ENCODE assay signal across 26 cellular contexts in the genomic region with DNA sequence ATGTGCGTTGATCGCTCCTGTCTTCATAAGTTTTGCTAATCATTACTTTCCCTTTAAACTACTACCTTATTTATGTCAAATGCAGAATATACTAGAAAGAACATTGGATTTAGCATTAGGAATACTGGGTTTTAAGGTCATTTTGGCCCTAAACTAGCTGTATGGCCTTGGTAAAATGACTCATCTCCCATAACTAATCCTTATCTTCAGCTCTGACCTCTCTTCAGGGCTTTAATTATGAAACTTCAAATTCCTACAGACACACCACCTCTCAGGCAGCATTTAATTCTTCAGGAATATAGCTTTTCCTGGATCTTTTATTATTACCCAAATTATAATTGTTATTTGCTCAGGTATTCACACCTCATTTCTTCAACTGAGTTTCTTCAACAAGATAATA.
"Had no signal": no experiment of that assay in that cellular context is flagged by ENCODE, and none has a peak within 500 bp of the region (broad histone marks: within the 10 kb centered on the region; RNA-seq: fewer than 3 reads in every experiment).

No MANE protein-coding gene starts in this region.

- H3K27me3 ChIP-seq: ascending aorta, esophagus squamous epithelium, pancreas, testis, transverse colon had no signal

- H3K4me3 ChIP-seq: ascending aorta, esophagus squamous epithelium, pancreas, prostate gland, testis, transverse colon had no signal

- H3K27ac ChIP-seq: ascending aorta, epithelial cell of prostate, esophagus squamous epithelium, pancreas, prostate gland, testis, transverse colon had no signal

- ATAC-seq: activated CD4-positive, alpha-beta T cell treated with anti-CD3 and anti-CD28 coated beads for 36 hours; activated CD8-positive, alpha-beta memory T cell treated with anti-CD3 and anti-CD28 coated beads, Interleukin-2, amount 10 ng/mL, durations not matched to agents 7 days and 5 days; activated CD8-positive, alpha-beta T cell treated with anti-CD3 and anti-CD28 coated beads, Interleukin-2, amount 10 ng/mL, durations not matched to agents 7 days and 5 days; left colon; naive thymus-derived CD4-positive, alpha-beta T cell; stimulated activated naive CD8-positive, alpha-beta T cell treated with anti-CD3 and anti-CD28 coated beads, Interleukin-15, Interleukin-2, amounts not matched to agents 100 U/mL and 50 U/mL, for 24 hours had no signal

- H3K9me3 ChIP-seq: pancreas, prostate gland, testis had no signal

- DNase-seq: activated CD4-positive, alpha-beta T cell treated with anti-CD3 and anti-CD28 coated beads for 36 hours; activated CD4-positive, CD25-positive, alpha-beta regulatory T cell; activated CD8-positive, alpha-beta memory T cell treated with anti-CD3 and anti-CD28 coated beads, Interleukin-2, amount 10 ng/mL, durations not matched to agents 7 days and 5 days; activated CD8-positive, alpha-beta T cell treated with anti-CD3 and anti-CD28 coated beads, Interleukin-2, amount 10 ng/mL, durations not matched to agents 7 days and 5 days; activated effector memory CD4-positive, alpha-beta T cell treated with Interleukin-2 at 50 U/mL for 16 hours; activated naive CD4-positive, alpha-beta T cell treated with Interleukin-2 at 50 U/mL for 16 hours; activated T-cell treated with anti-CD3 and anti-CD28 coated beads for 4 hours; central memory CD4-positive, alpha-beta T cell; dermis blood vessel endothelial cell; effector CD4-positive, alpha-beta T cell; esophagus squamous epithelium; head of caudate nucleus; hippocampal formation; kidney; left colon; midbrain; naive thymus-derived CD4-positive, alpha-beta T cell; pancreas; retina; stimulated activated CD4-positive, alpha-beta T cell treated with anti-CD3 and anti-CD28 coated beads, Interleukin-2, amount 100 ng/mL, for 48 hours; stimulated activated naive CD8-positive, alpha-beta T cell treated with anti-CD3 and anti-CD28 coated beads, Interleukin-15, Interleukin-2, amounts not matched to agents 100 U/mL and 50 U/mL, for 24 hours; testis; transverse colon had no signal

- H3K36me3 ChIP-seq: prostate gland had no signal

- H3K4me1 ChIP-seq: prostate gland, testis had no signal
